36 cellular contexts compared by ENCODE assay signal in the genomic region with DNA sequence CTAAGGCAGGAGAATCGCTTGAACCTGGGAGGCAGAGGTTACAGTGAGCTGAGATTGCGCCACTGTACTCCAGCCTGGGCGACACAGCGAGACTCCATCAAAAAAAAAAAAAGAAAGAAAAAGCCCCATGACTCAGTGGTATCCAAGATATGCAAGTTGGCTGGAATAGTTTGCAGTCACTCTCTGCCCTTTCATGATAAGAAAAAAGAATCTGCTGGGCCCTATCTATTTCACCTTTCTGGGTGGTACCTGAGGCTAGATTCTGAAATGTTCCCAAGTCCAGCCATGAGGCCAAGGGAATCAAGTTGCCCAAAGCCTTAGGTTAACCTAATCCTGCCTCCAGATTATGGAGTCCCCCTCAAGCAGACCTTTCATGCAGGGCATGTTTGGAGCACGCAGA. TPM values are rescaled to one million over a fixed set of nuclear protein-coding genes. Genes with fewer than 3 reads are reported as not detected.
"Had no signal": no experiment of that assay in that cellular context is flagged by ENCODE, and none has a peak within 500 bp of the region (broad histone marks: within the 10 kb centered on the region; RNA-seq: fewer than 3 reads in every experiment).

No MANE protein-coding gene starts in this region.

- H3K27me3 ChIP-seq: MG63 had no signal

- H3K4me3 ChIP-seq: MG63 had no signal

- DNase-seq: Karpas-422, Kasumi-1, MG63, MM.1S, MV-4-11, NCI-H1048, NCI-H1092, NCI-H1092 treated with DMSO at 0.1 percent for 48 hours, NCI-H1105, NCI-H1105 treated with DMSO at 0.1 percent for 48 hours, NCI-H1417, NCI-H1417 treated with DMSO at 0.1 percent for 48 hours, NCI-H1436, NCI-H1436 treated with DMSO at 0.1 percent for 48 hours, NCI-H146, NCI-H1694, NCI-H1694 treated with DMSO at 0.1 percent for 48 hours, NCI-H187, NCI-H187 treated with DMSO at 0.1 percent for 48 hours, NCI-H1930, NCI-H2029, NCI-H2029 treated with DMSO at 0.1 percent for 48 hours, NCI-H2081, NCI-H2081 treated with DMSO at 0.1 percent for 48 hours, NCI-H2107, NCI-H2171, NCI-H2171 treated with DMSO at 0.1 percent for 48 hours, NCI-H2227 treated with DMSO at 0.1 percent for 48 hours, NCI-H226, NCI-H345, NCI-H446, NCI-H446 treated with DMSO at 0.1 percent for 48 hours, NCI-H510A, NCI-H510A treated with DMSO at 0.1 percent for 48 hours had no signal

- H3K9me3 ChIP-seq: MG63 had no signal

- H3K36me3 ChIP-seq: MG63 had no signal

RNA-seq across cellular contexts. Expression of gene NKX2-3, which starts 24.3 kb away (rescaled TPM):
- total RNA-seq: LHCN-M2, MCF 10A had no signal
